9 cellular contexts compared by ENCODE assay signal in the genomic region with DNA sequence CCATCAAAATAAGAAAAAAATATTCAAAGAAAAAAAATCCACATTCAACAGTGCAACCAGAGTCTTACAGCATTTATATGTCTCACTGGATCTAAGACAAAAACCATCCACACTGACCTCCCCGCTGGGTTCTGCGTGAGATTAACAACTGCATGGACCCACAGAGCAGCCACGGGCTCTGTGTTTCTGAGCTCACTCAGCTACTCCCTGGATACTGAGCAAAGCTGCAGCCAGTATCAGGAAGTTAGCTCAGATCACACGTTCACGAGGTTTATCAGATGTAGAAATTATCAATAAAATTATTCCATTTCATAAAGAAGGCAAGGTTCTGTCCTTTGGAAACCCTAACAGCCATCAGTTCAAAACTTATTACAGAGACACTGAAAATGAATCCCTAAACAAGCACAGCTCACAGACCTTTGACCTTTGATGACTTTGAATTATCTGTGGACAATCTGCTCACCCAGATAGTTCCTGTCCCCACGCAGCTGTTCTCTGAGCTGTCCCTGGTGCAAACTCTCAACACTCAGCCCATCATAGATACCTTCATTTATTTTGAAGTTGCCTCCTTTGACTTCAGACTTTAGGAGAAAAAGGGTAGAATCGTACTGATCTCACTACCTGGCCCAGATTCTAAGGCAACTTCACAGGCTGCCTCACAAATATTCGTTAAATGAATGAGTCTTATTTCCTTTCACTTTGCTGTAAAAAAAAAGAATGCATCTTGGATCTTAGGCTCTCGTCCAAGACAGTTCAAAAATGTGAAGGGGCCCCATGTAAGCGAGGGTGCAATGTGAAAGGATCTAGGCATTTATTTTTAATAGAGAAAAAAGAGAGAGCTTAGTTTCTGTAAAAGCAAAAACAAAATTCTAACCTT.
DNase-seq lines count a peak whose midpoint lies in the region; ATAC-seq and TF ChIP-seq lines count a peak whose summit lies in the region.
"Had no signal": no experiment of that assay in that cellular context is flagged by ENCODE, and none has a peak within 500 bp of the region (broad histone marks: within the 10 kb centered on the region; RNA-seq: fewer than 3 reads in every experiment).

No MANE protein-coding gene starts in this region.

- POLR2A ChIA-PET in activated CD4-positive, alpha-beta T cell treated with anti-CD3 and anti-CD28 coated beads for 36 hours (lab: Charles Lee), result interaction anchor here (0.7 to 0.8 kb wide), 2 partner anchors 23 to 32 kb away, joined by 3 to 4 read pairs; no protein-coding TSS in a partner anchor
- POLR2A ChIA-PET in activated CD4-positive, alpha-beta memory T cell treated with anti-CD3 and anti-CD28 coated beads, Interleukin-2, amount 10 ng/mL, durations not matched to agents 7 days and 5 days (lab: Charles Lee), result interaction anchor here (1.5 kb wide), 1 partner anchor 21 kb away, joined by 6 read pairs; no protein-coding TSS in a partner anchor

- H3K27me3 ChIP-seq in prostate gland (replicated peaks; ENCODE audit: insufficient read depth), result no peaks in the 10 kb centered on the region
- H3K27me3 ChIP-seq: SJSA1 had no signal

- H3K9me3 Mint-ChIP-seq in activated CD4-positive, alpha-beta T cell treated with anti-CD3 and anti-CD28 coated beads for 36 hours (ENCODE audit: low read depth), result peaks cover 5% of the 10 kb centered on the region
- H3K9me3 Mint-ChIP-seq in activated CD4-positive, alpha-beta memory T cell treated with anti-CD3 and anti-CD28 coated beads, Interleukin-2, amount 10 ng/mL, durations not matched to agents 7 days and 5 days, result no peaks in the 10 kb centered on the region
- H3K9me3 Mint-ChIP-seq in stimulated activated naive CD8-positive, alpha-beta T cell treated with anti-CD3 and anti-CD28 coated beads, Interleukin-15, Interleukin-2, amounts not matched to agents 100 ng/mL and 50 ng/mL, for 24 hours, result no peaks in the 10 kb centered on the region

- no peaks in the 10 kb centered on the region for H3K9me3 ChIP-seq in prostate gland
- H3K9me3 ChIP-seq: SJSA1 had no signal

- no peaks in the 10 kb centered on the region for H3K4me1 ChIP-seq in prostate gland (replicated peaks)

- H3K4me1 Mint-ChIP-seq in activated CD4-positive, alpha-beta T cell treated with anti-CD3 and anti-CD28 coated beads for 36 hours, result peaks cover 49% of the 10 kb centered on the region
- H3K4me1 Mint-ChIP-seq in activated CD4-positive, alpha-beta memory T cell treated with anti-CD3 and anti-CD28 coated beads, Interleukin-2, amount 10 ng/mL, durations not matched to agents 7 days and 5 days, result peaks cover 25% of the 10 kb centered on the region
- H3K4me1 Mint-ChIP-seq in stimulated activated naive CD8-positive, alpha-beta T cell treated with anti-CD3 and anti-CD28 coated beads, Interleukin-15, Interleukin-2, amounts not matched to agents 100 ng/mL and 50 ng/mL, for 24 hours (ENCODE audit: low read depth), result peaks cover 47% of the 10 kb centered on the region

- no peak overlapping the region for H3K4me3 ChIP-seq in prostate gland
- H3K4me3 ChIP-seq: SJSA1 had no signal

- H3K27ac Mint-ChIP-seq in activated CD4-positive, alpha-beta T cell treated with anti-CD3 and anti-CD28 coated beads for 36 hours, result peak overlapping the region; percentile 88
- H3K27ac Mint-ChIP-seq in activated CD4-positive, alpha-beta memory T cell treated with anti-CD3 and anti-CD28 coated beads, Interleukin-2, amount 10 ng/mL, durations not matched to agents 7 days and 5 days, result peak overlapping the region; percentile 4
- peak overlapping the region; percentile 78 for H3K27ac Mint-ChIP-seq in stimulated activated naive CD8-positive, alpha-beta T cell treated with anti-CD3 and anti-CD28 coated beads, Interleukin-15, Interleukin-2, amounts not matched to agents 100 ng/mL and 50 ng/mL, for 24 hours

- peaks cover 10% of the 10 kb centered on the region for H3K36me3 Mint-ChIP-seq in activated CD4-positive, alpha-beta T cell treated with anti-CD3 and anti-CD28 coated beads for 36 hours (ENCODE audit: low read depth)
- H3K36me3 Mint-ChIP-seq in activated CD4-positive, alpha-beta memory T cell treated with anti-CD3 and anti-CD28 coated beads, Interleukin-2, amount 10 ng/mL, durations not matched to agents 7 days and 5 days (ENCODE audit: low read depth), result no peaks in the 10 kb centered on the region
- H3K36me3 Mint-ChIP-seq in stimulated activated naive CD8-positive, alpha-beta T cell treated with anti-CD3 and anti-CD28 coated beads, Interleukin-15, Interleukin-2, amounts not matched to agents 100 ng/mL and 50 ng/mL, for 24 hours (ENCODE audit: low read depth), result peaks cover 5% of the 10 kb centered on the region

- peak overlapping the region; percentile 64 for H3K4me3 Mint-ChIP-seq in activated CD4-positive, alpha-beta T cell treated with anti-CD3 and anti-CD28 coated beads for 36 hours
- H3K4me3 Mint-ChIP-seq in activated CD4-positive, alpha-beta memory T cell treated with anti-CD3 and anti-CD28 coated beads, Interleukin-2, amount 10 ng/mL, durations not matched to agents 7 days and 5 days, result no peak overlapping the region
- peak overlapping the region; percentile 77 for H3K4me3 Mint-ChIP-seq in stimulated activated naive CD8-positive, alpha-beta T cell treated with anti-CD3 and anti-CD28 coated beads, Interleukin-15, Interleukin-2, amounts not matched to agents 100 ng/mL and 50 ng/mL, for 24 hours

- H3K27ac ChIP-seq in prostate gland, result no peak overlapping the region
- H3K27ac ChIP-seq: SJSA1 had no signal

- CTCF ChIA-PET in activated CD4-positive, alpha-beta T cell treated with anti-CD3 and anti-CD28 coated beads for 36 hours (lab: Charles Lee), result interaction anchor here (0.6 to 1.1 kb wide), 3 partner anchors 9 to 33 kb away, joined by 3 to 4 read pairs (median 3); no protein-coding TSS in a partner anchor
- CTCF ChIA-PET in activated CD4-positive, alpha-beta memory T cell treated with anti-CD3 and anti-CD28 coated beads, Interleukin-2, amount 10 ng/mL, durations not matched to agents 7 days and 5 days (lab: Charles Lee), result interaction anchor here (0.9 to 1.9 kb wide), 3 partner anchors 14 to 183 kb away, joined by 3 to 5 read pairs (median 3); no protein-coding TSS in a partner anchor

- H3K27me3 Mint-ChIP-seq in activated CD4-positive, alpha-beta T cell treated with anti-CD3 and anti-CD28 coated beads for 36 hours, result no peaks in the 10 kb centered on the region
- no peaks in the 10 kb centered on the region for H3K27me3 Mint-ChIP-seq in activated CD4-positive, alpha-beta memory T cell treated with anti-CD3 and anti-CD28 coated beads, Interleukin-2, amount 10 ng/mL, durations not matched to agents 7 days and 5 days
- no peaks in the 10 kb centered on the region for H3K27me3 Mint-ChIP-seq in stimulated activated naive CD8-positive, alpha-beta T cell treated with anti-CD3 and anti-CD28 coated beads, Interleukin-15, Interleukin-2, amounts not matched to agents 100 ng/mL and 50 ng/mL, for 24 hours

- no peaks in the 10 kb centered on the region for H3K36me3 ChIP-seq in prostate gland
- H3K36me3 ChIP-seq: SJSA1 had no signal

- 27% methylated on average over 10 of the region's 10 CpGs for WGBS in prostate gland

- peak; percentile 71 for ATAC-seq in activated CD4-positive, alpha-beta T cell treated with anti-CD3 and anti-CD28 coated beads for 36 hours
- ATAC-seq in left colon (peak; percentile 60), HG02884 (IDR thresholded peaks at IDR 0.05; ENCODE audit: unreplicated experiment) (no peak)

- no peak for TF ChIP-seq POLR2A in prostate gland (IDR thresholded peaks at IDR 0.05)

- intact Hi-C loops in activated CD4-positive, alpha-beta T cell treated with anti-CD3 and anti-CD28 coated beads for 36 hours (cut with DNase I, micrococcal nuclease), result no loop called here
- intact Hi-C loops in left colon (cut with DNase I, micrococcal nuclease), result no loop called here
- intact Hi-C loops in prostate gland (cut with DNase I), result no loop called here

- TF ChIP-seq CTCF in prostate gland (IDR thresholded peaks at IDR 0.05), result no peak

- DNase-seq in activated CD4-positive, alpha-beta T cell treated with anti-CD3 and anti-CD28 coated beads for 36 hours, result no peak
- no peak for DNase-seq in activated CD4-positive, alpha-beta T cell treated with anti-CD3 and anti-CD28 coated beads for 4 hours
- no peak for DNase-seq in activated CD4-positive, alpha-beta memory T cell treated with anti-CD3 and anti-CD28 coated beads, Interleukin-2, amount 10 ng/mL, durations not matched to agents 7 days and 5 days
- DNase-seq in left colon, result no peak
- no peak for DNase-seq in prostate gland (ENCODE audit: low spot score)
- no peak for DNase-seq in AML-193 (lab: John Stamatoyannopoulos, UW)

Comparison
In these comparisons a context has a peak if more than half of its experiments do, and no peak if none do; other contexts are left out.
1. H3K27ac Mint-ChIP-seq: peak in every context shown above with its lines; median percentile 88 in activated CD4-positive, alpha-beta T cell treated with anti-CD3 and anti-CD28 coated beads for 36 hours; 78 in stimulated activated naive CD8-positive, alpha-beta T cell treated with anti-CD3 and anti-CD28 coated beads, Interleukin-15, Interleukin-2, amounts not matched to agents 100 ng/mL and 50 ng/mL, for 24 hours; 4 in activated CD4-positive, alpha-beta memory T cell treated with anti-CD3 and anti-CD28 coated beads, Interleukin-2, amount 10 ng/mL, durations not matched to agents 7 days and 5 days.